ENCODE assay signal across 10 cellular contexts in genomic region chr11:26947379-26947844, GRCh38. TPM values are rescaled to one million over a fixed set of nuclear protein-coding genes. Genes with fewer than 3 reads are reported as not detected.
DNase-seq lines count a peak whose midpoint lies in the region; ATAC-seq, FAIRE-seq and TF ChIP-seq lines count a peak whose summit lies in the region.
"Had no signal": no experiment of that assay in that cellular context is flagged by ENCODE, and none has a peak within 500 bp of the region (broad histone marks: within the 10 kb centered on the region; RNA-seq: fewer than 3 reads in every experiment).

No MANE protein-coding gene starts in this region.

- in situ Hi-C loops in HepG2 (cut with HindIII; ENCODE audit: extremely low pct_ligation_motif_present, low pct_unique_long_range_greater_than_20kb) = no loop called here

- H2AFZ ChIP-seq in HepG2 (ENCODE audit: low read length) = no peak overlapping the region

- H3K4me1 Mint-ChIP-seq in nephron (peaks cover 30% of the 10 kb centered on the region), progenitor cell of endocrine pancreas (ENCODE audit: low read depth) (no peaks in the 10 kb centered on the region)
- H3K4me1 Mint-ChIP-seq in CD4-positive, alpha-beta memory T cell = no peaks in the 10 kb centered on the region

- H3K9me3 Mint-ChIP-seq in nephron (no peaks in the 10 kb centered on the region), progenitor cell of endocrine pancreas (ENCODE audit: low read depth) (no peaks in the 10 kb centered on the region)
- H3K9me3 Mint-ChIP-seq in CD4-positive, alpha-beta memory T cell = peaks cover 0 to 15% (median 4%) of the 10 kb centered on the region in 8 donors

- no peak for TF ChIP-seq CTCF in liver (IDR thresholded peaks at IDR 0.05; ENCODE audit: low read depth, low read length, missing input control)
- TF ChIP-seq CTCF in HepG2 (CRISPR knock-in tag; IDR thresholded peaks at IDR 0.05) = no peak
- TF ChIP-seq CTCF in nephron (IDR thresholded peaks at IDR 0.05; ENCODE audit: unreplicated experiment in 3 of 3) = no peak
- no peak for TF ChIP-seq CTCF in progenitor cell of endocrine pancreas (IDR thresholded peaks at IDR 0.05; ENCODE audit: unreplicated experiment)

- CTCF ChIA-PET in HepG2 (lab: Yijun Ruan, JAX; ENCODE audit: low intra/inter-chr PET ratio, low total read pairs) = no interaction called here
- CTCF ChIA-PET in CD4-positive, alpha-beta memory T cell (lab: Charles Lee; ENCODE audit: partially characterized antibody) = interaction anchor here (0.8 kb wide), 1 partner anchor 20 kb away, joined by 4 read pairs; no protein-coding TSS in a partner anchor

- 27% methylated on average over 2 of the region's 2 CpGs for WGBS in liver
- 0% methylated on average over 2 of the region's 2 CpGs for WGBS in HepG2 (ENCODE audit: low lambda C conversion rate)
- 7 to 9% methylated on average over 2 of the region's 2 CpGs for WGBS in aorta, 2 donors

- H3K79me2 ChIP-seq in HepG2 (ENCODE audit: insufficient read depth, low read length) = no peaks in the 10 kb centered on the region

- intact Hi-C loops in HepG2 (cut with micrococcal nuclease; ENCODE audit: unreplicated experiment) = no loop called here
- intact Hi-C loops in aorta (cut with DNase I) = loop anchor here (5.0 kb wide), 3 partner anchors 45 to 105 kb away; partner anchors contain the start of gene FIBIN (in 1 of the 2)
- intact Hi-C loops in CD4-positive, alpha-beta memory T cell (cut with micrococcal nuclease) = no loop called here

- H3K27me3 ChIP-seq in liver (ENCODE audit: control insufficient read depth in 4 of 4, insufficient read depth in 4 of 4, low read length in 3 of 4) = no peaks in the 10 kb centered on the region
- no peaks in the 10 kb centered on the region for H3K27me3 ChIP-seq in HepG2 (ENCODE audit: control insufficient read depth in 1 of 2, insufficient read depth in 2 of 2, low read length in 2 of 2)
- H3K27me3 ChIP-seq in aorta (ENCODE audit: control insufficient read depth in 1 of 2, insufficient read depth in 2 of 2, low read length in 1 of 2) = no peaks in the 10 kb centered on the region
- H3K27me3 ChIP-seq in CD4-positive, alpha-beta memory T cell (ENCODE audit: insufficient read depth, low read length) = no peaks in the 10 kb centered on the region

- TF ChIP-seq RAD21 in liver (IDR thresholded peaks at IDR 0.05) (peak; percentile 13 to 17), HepG2 (CRISPR knock-in tag; IDR thresholded peaks at IDR 0.05) (no peak)

- H3K36me3 Mint-ChIP-seq in nephron (ENCODE audit: low read depth) (no peaks in the 10 kb centered on the region), progenitor cell of endocrine pancreas (ENCODE audit: insufficient read depth) (no peaks in the 10 kb centered on the region)
- no peaks in the 10 kb centered on the region for H3K36me3 Mint-ChIP-seq in CD4-positive, alpha-beta memory T cell

- POLR2A ChIA-PET in HepG2 (lab: Yijun Ruan, JAX) = no interaction called here
- POLR2A ChIA-PET in CD4-positive, alpha-beta memory T cell (lab: Charles Lee; ENCODE audit: partially characterized antibody) = no interaction called here

- H3K27ac Mint-ChIP-seq in nephron = peak overlapping the region in 2 of 3 experiments; percentile 64 to 69
- no peak overlapping the region for H3K27ac Mint-ChIP-seq in CD4-positive, alpha-beta memory T cell
- no peak overlapping the region for H3K27ac Mint-ChIP-seq in progenitor cell of endocrine pancreas

- no peak overlapping the region for H3K27ac ChIP-seq in liver (ENCODE audit: low read depth in 1 of 2, low read length in 2 of 2)
- H3K27ac ChIP-seq in HepG2 (ENCODE audit: extremely low read length, insufficient read depth, low read length) = no peak overlapping the region
- H3K27ac ChIP-seq in aorta (ENCODE audit: low read depth in 1 of 2, low read length in 2 of 2) = peak overlapping the region in 1 of 2 donors; percentile 48
- H3K27ac ChIP-seq in CD4-positive, alpha-beta memory T cell (ENCODE audit: low read depth, low read length) = no peak overlapping the region

- no peaks in the 10 kb centered on the region for H3K9me3 ChIP-seq in liver (ENCODE audit: control insufficient read depth in 4 of 4, low read length in 3 of 4)
- no peaks in the 10 kb centered on the region for H3K9me3 ChIP-seq in HepG2 (ENCODE audit: low read length)
- no peaks in the 10 kb centered on the region for H3K9me3 ChIP-seq in aorta (ENCODE audit: control insufficient read depth, low read length)
- H3K9me3 ChIP-seq in CD4-positive, alpha-beta memory T cell (ENCODE audit: control insufficient read depth in 1 of 2, low read length in 2 of 2) = no peaks in the 10 kb centered on the region

- ATAC-seq in HepG2 = no peak
- peak; percentile 93 for ATAC-seq in aorta (ENCODE audit: low FRiP score)

- DNase-seq in HepG2 (ENCODE audit: low spot score) = no peak
- DNase-seq in fibroblast of gingiva (ENCODE audit: low read depth) = peak; percentile 100
- DNase-seq in aorta = peak in 1 of 2 donors; percentile 64
- DNase-seq in CD4-positive, alpha-beta memory T cell = no peak
- no peak for DNase-seq in progenitor cell of endocrine pancreas (ENCODE audit: low spot score, unreplicated experiment)
- no peak for DNase-seq in NCI-H2227 treated with DMSO at 0.1 percent for 48 hours (lab: John Stamatoyannopoulos, UW)
- DNase-seq: effector memory CD4-positive, alpha-beta T cell had no signal

- H3K27me3 Mint-ChIP-seq in nephron (ENCODE audit: low read depth) = no peaks in the 10 kb centered on the region
- H3K27me3 Mint-ChIP-seq in CD4-positive, alpha-beta memory T cell = no peaks in the 10 kb centered on the region
- H3K27me3 Mint-ChIP-seq in progenitor cell of endocrine pancreas = no peaks in the 10 kb centered on the region

- no peaks in the 10 kb centered on the region for H4K20me1 ChIP-seq in HepG2 (ENCODE audit: insufficient read depth, low read length)

- H3K36me3 ChIP-seq in liver (ENCODE audit: control insufficient read depth in 4 of 4, insufficient read depth in 3 of 4, low read depth in 1 of 4, low read length in 3 of 4) (no peaks in the 10 kb centered on the region), HepG2 (replicated peaks in 1 of 2; ENCODE audit: control insufficient read depth in 1 of 2, insufficient read depth in 2 of 2, low read length in 2 of 2) (no peaks in the 10 kb centered on the region), aorta (ENCODE audit: control insufficient read depth in 1 of 2, insufficient read depth in 2 of 2, low read length in 1 of 2) (no peaks in the 10 kb centered on the region)
- H3K36me3 ChIP-seq in CD4-positive, alpha-beta memory T cell (ENCODE audit: insufficient read depth, low read length) = no peaks in the 10 kb centered on the region

- H3K4me3 Mint-ChIP-seq in nephron = no peak overlapping the region
- H3K4me3 Mint-ChIP-seq in CD4-positive, alpha-beta memory T cell = no peak overlapping the region
- H3K4me3 Mint-ChIP-seq in progenitor cell of endocrine pancreas (ENCODE audit: low read depth) = no peak overlapping the region

- no peak for FAIRE-seq in HepG2 (lab: Jason Lieb, UNC)
- FAIRE-seq: A204.1 had no signal

- H3K4me1 ChIP-seq in liver (ENCODE audit: control insufficient read depth in 4 of 4, insufficient read depth in 4 of 4, low read length in 3 of 4) = peaks cover 6 to 20% (median 13%) of the 10 kb centered on the region in 4 donors
- no peaks in the 10 kb centered on the region for H3K4me1 ChIP-seq in HepG2 (ENCODE audit: insufficient read depth, low read length)
- H3K4me1 ChIP-seq in aorta (ENCODE audit: control insufficient read depth in 1 of 2, insufficient read depth in 2 of 2, low read length in 2 of 2) = peaks cover 2 to 16% of the 10 kb centered on the region in 2 donors
- no peaks in the 10 kb centered on the region for H3K4me1 ChIP-seq in CD4-positive, alpha-beta memory T cell (ENCODE audit: insufficient read depth, low read length)

- no TSS peak for BruUV-seq in HepG2 (replicated peaks; lab: Mats Ljungman, UMichigan)

- TF ChIP-seq EP300 in HepG2 (IDR thresholded peaks at IDR 0.05; ENCODE audit: low read depth in 2 of 2, low read length in 2 of 2) = no peak
- no peak for TF ChIP-seq EP300 in HepG2 (CRISPR knock-in tag; IDR thresholded peaks at IDR 0.05; ENCODE audit: borderline replicate concordance)

- H3K4me3 ChIP-seq in liver (ENCODE audit: low read depth in 1 of 3, low read length in 3 of 3) (no peak overlapping the region), HepG2 (replicated peaks in 1 of 3; ENCODE audit: insufficient read depth in 1 of 3, low read depth in 2 of 3, low read length in 3 of 3) (no peak overlapping the region), aorta (ENCODE audit: low read length in 2 of 2) (no peak overlapping the region)
- H3K4me3 ChIP-seq in CD4-positive, alpha-beta memory T cell (ENCODE audit: low read length in 2 of 2) = no peak overlapping the region

- no peak for TF ChIP-seq POLR2A in HepG2 (IDR thresholded peaks at IDR 0.05; ENCODE audit: insufficient read depth in 1 of 2, low read depth in 2 of 2, low read length in 2 of 2)

- H3K9ac ChIP-seq in liver (ENCODE audit: low read depth in 1 of 2, low read length in 2 of 2) (no peak overlapping the region), HepG2 (ENCODE audit: insufficient read depth, low read depth, low read length) (no peak overlapping the region)

- H3K4me2 ChIP-seq in HepG2 (ENCODE audit: low read depth, low read length) = no peak overlapping the region

RNA-seq across cellular contexts. Expression of gene FIBIN, which starts 46.5 kb away (rescaled TPM):
- total RNA-seq in liver = 1 to 10 TPM; 2.3 to 3.7 TPM
- polyA plus RNA-seq in liver = 1 to 10 TPM; 1.6 to 2.0 TPM
- total RNA-seq in HepG2 (2016; rRNA removed; fragmentation: Illumina TruSeq; extraction: Trizol) = not detected in 2 replicates
- total RNA-seq in HepG2 (2016; cell fraction: cytosol; rRNA removed; fragmentation: Illumina TruSeq; extraction: Trizol; ENCODE audit: low read depth) = not detected in 2 replicates
- not detected in 2 replicates for total RNA-seq in HepG2 (2016; cell fraction: insoluble cytoplasmic fraction; rRNA removed; fragmentation: Illumina TruSeq; extraction: Trizol)
- not detected in 2 replicates for total RNA-seq in HepG2 (2016; cell fraction: membrane; rRNA removed; fragmentation: Illumina TruSeq; extraction: Trizol)
- not detected in 2 replicates for total RNA-seq in HepG2 (2016; cell fraction: nucleus; rRNA removed; fragmentation: Illumina TruSeq; extraction: Trizol)
- polyA plus RNA-seq in HepG2 (2011; rRNA removed) = not detected in 2 replicates
- polyA plus RNA-seq in HepG2 (2011; cell fraction: cytosol; rRNA removed) = not detected in 2 replicates
- not detected in 2 replicates for polyA plus RNA-seq in HepG2 (2011; cell fraction: nucleus; rRNA removed)
- polyA plus RNA-seq in HepG2 (2012) = not detected in 2 replicates
- not detected in 2 replicates for polyA plus RNA-seq in HepG2 (2016; cell fraction: cytosol; fragmentation: Illumina TruSeq; extraction: Trizol; ENCODE audit: low read depth)
- not detected in 2 replicates for polyA plus RNA-seq in HepG2 (2016; cell fraction: insoluble cytoplasmic fraction; fragmentation: Illumina TruSeq; extraction: Trizol; ENCODE audit: low read depth)
- not detected in 2 replicates for polyA plus RNA-seq in HepG2 (2016; cell fraction: membrane; fragmentation: Illumina TruSeq; extraction: Trizol; ENCODE audit: low read depth)
- polyA plus RNA-seq in HepG2 (2016; cell fraction: nucleus; fragmentation: Illumina TruSeq; extraction: Trizol; ENCODE audit: insufficient read depth, low read depth) = not detected in 2 replicates
- not detected in 2 replicates for polyA minus RNA-seq in HepG2 (2011; rRNA and poly(A)+ RNA removed; ENCODE audit: low replicate concordance)
- not detected in 2 replicates for polyA minus RNA-seq in HepG2 (2011; cell fraction: cytosol; rRNA and poly(A)+ RNA removed)
- not detected in 2 replicates for polyA minus RNA-seq in HepG2 (2011; cell fraction: nucleus; rRNA and poly(A)+ RNA removed)
- 100 to 1,000 TPM in 1 of 2 donors, 10 to 100 TPM in 1; 80.9 to 169 TPM for total RNA-seq in aorta
- 10 to 100 TPM; 56.3 to 69.8 TPM for polyA plus RNA-seq in aorta
- total RNA-seq in CD4-positive, alpha-beta memory T cell = not detected
- not detected for polyA plus RNA-seq in CD4-positive, alpha-beta memory T cell
- total RNA-seq in progenitor cell of endocrine pancreas = 0.24 and 0.31 TPM in 2 replicates

Comparison
In these comparisons a context has a peak if more than half of its experiments do, and no peak if none do; other contexts are left out.
1. H3K27ac Mint-ChIP-seq: peak in nephron (2 of 3); none in CD4-positive, alpha-beta memory T cell (0 of 7) and progenitor cell of endocrine pancreas (single experiment).
2. RNA of gene FIBIN, which starts 46.5 kb away (total RNA-seq): 80.9 to 169 TPM in aorta; 2.3 to 3.7 TPM in liver, 0.24 to 0.31 TPM in progenitor cell of endocrine pancreas, not detected in HepG2 and not detected in CD4-positive, alpha-beta memory T cell; every median in the first group is over 10 times any median in the second.
3. intact Hi-C loops: an anchor here in aorta (5.0 kb wide); none called in HepG2 and CD4-positive, alpha-beta memory T cell.